2 cellular contexts compared by ENCODE assay signal in the genomic region with DNA sequence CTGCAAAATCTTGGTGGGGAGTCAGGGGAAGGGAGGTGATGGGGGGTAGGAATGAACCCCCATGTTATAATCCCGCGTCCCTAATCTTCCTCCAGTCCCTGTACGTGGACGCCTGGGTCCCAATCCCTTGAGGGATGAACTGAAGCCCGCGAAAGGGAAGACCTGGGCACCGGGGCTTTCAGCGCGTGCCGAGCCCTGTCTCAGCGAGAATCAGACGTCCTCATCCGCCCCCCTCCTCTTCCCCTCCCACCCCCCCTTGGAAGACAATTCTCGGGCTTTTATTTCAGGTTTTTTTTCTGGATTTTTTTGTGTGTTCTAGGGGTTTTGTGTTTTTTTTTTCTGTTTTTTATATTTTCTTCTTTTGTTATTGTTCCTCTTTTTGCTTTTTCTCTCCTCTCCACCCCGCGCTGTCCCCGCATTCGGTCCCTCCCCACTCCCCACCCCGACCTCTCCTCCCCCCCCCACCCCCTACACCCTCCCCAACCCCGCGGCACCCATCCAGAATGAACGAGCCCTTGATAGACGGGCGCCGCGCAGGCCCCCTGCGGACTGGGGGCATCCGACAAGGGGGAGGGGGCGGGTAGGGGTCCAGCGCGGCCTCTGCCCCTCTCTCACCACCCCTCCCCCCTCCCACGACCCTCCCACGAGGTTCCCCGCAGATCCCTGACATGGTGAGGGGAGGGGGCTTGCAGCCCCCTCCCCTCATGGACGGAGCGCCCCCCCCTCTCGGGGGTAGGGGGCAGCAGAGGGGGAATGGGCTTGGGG.
TF ChIP-seq lines count a peak whose summit lies in the region.

No MANE protein-coding gene starts in this region.

TF ChIP-seq in SK-N-SH, 30 proteins besides CTCF, POLR2A, EP300 and RAD21 (continued from another document):
- TF ChIP-seq POLR2AphosphoS5 (IDR thresholded peaks at IDR 0.05; ENCODE audit: low read depth, low read length) (no peak), RCOR1 (IDR thresholded peaks at IDR 0.05; ENCODE audit: low read length) (no peak), YY1 (IDR thresholded peaks at IDR 0.05; ENCODE audit: low read depth) (no peak)
TF ChIP-seq in SK-N-SH: peak in this region for 0.

TF ChIP-seq in SK-N-SH treated with all-trans-retinoic acid at 6 μM for 48 hours, 23 proteins besides CTCF, POLR2A, EP300 and RAD21 (continued from another document):
- TF ChIP-seq ISL1 (CRISPR knock-in tag; IDR thresholded peaks at IDR 0.05) (no peak), ZFP3 (CRISPR knock-in tag; IDR thresholded peaks at IDR 0.05) (no peak), CSDC2 (CRISPR knock-in tag; IDR thresholded peaks at IDR 0.05) (no peak), ZNF565 (CRISPR knock-in tag; conservative IDR thresholded peaks at IDR 0.05; ENCODE audit: low read depth) (no peak), SNAI2 (CRISPR knock-in tag; IDR thresholded peaks at IDR 0.05) (no peak), ARNTL (CRISPR knock-in tag; IDR thresholded peaks at IDR 0.05; ENCODE audit: borderline replicate concordance, low read depth) (no peak), BACH2 (CRISPR knock-in tag; IDR thresholded peaks at IDR 0.05; ENCODE audit: borderline replicate concordance) (no peak)
- TF ChIP-seq, protein P1, sequence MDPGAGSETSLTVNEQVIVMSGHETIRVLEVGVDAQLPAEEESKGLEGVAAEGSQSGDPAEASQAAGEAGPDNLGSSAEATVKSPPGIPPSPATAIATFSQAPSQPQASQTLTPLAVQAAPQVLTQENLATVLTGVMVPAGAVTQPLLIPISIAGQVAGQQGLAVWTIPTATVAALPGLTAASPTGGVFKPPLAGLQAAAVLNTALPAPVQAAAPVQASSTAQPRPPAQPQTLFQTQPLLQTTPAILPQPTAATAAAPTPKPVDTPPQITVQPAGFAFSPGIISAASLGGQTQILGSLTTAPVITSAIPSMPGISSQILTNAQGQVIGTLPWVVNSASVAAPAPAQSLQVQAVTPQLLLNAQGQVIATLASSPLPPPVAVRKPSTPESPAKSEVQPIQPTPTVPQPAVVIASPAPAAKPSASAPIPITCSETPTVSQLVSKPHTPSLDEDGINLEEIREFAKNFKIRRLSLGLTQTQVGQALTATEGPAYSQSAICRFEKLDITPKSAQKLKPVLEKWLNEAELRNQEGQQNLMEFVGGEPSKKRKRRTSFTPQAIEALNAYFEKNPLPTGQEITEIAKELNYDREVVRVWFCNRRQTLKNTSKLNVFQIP (CRISPR knock-in tag; IDR thresholded peaks at IDR 0.05; ENCODE audit: borderline replicate concordance, low read depth), result no peak
- TF ChIP-seq, protein P2, sequence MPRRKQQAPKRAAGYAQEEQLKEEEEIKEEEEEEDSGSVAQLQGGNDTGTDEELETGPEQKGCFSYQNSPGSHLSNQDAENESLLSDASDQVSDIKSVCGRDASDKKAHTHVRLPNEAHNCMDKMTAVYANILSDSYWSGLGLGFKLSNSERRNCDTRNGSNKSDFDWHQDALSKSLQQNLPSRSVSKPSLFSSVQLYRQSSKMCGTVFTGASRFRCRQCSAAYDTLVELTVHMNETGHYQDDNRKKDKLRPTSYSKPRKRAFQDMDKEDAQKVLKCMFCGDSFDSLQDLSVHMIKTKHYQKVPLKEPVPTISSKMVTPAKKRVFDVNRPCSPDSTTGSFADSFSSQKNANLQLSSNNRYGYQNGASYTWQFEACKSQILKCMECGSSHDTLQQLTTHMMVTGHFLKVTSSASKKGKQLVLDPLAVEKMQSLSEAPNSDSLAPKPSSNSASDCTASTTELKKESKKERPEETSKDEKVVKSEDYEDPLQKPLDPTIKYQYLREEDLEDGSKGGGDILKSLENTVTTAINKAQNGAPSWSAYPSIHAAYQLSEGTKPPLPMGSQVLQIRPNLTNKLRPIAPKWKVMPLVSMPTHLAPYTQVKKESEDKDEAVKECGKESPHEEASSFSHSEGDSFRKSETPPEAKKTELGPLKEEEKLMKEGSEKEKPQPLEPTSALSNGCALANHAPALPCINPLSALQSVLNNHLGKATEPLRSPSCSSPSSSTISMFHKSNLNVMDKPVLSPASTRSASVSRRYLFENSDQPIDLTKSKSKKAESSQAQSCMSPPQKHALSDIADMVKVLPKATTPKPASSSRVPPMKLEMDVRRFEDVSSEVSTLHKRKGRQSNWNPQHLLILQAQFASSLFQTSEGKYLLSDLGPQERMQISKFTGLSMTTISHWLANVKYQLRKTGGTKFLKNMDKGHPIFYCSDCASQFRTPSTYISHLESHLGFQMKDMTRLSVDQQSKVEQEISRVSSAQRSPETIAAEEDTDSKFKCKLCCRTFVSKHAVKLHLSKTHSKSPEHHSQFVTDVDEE (CRISPR knock-in tag; IDR thresholded peaks at IDR 0.05), result no peak
- TF ChIP-seq, protein P3, sequence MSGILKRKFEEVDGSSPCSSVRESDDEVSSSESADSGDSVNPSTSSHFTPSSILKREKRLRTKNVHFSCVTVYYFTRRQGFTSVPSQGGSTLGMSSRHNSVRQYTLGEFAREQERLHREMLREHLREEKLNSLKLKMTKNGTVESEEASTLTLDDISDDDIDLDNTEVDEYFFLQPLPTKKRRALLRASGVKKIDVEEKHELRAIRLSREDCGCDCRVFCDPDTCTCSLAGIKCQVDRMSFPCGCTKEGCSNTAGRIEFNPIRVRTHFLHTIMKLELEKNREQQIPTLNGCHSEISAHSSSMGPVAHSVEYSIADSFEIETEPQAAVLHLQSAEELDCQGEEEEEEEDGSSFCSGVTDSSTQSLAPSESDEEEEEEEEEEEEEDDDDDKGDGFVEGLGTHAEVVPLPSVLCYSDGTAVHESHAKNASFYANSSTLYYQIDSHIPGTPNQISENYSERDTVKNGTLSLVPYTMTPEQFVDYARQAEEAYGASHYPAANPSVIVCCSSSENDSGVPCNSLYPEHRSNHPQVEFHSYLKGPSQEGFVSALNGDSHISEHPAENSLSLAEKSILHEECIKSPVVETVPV (CRISPR knock-in tag; IDR thresholded peaks at IDR 0.05), result no peak
